In the genomic region with DNA sequence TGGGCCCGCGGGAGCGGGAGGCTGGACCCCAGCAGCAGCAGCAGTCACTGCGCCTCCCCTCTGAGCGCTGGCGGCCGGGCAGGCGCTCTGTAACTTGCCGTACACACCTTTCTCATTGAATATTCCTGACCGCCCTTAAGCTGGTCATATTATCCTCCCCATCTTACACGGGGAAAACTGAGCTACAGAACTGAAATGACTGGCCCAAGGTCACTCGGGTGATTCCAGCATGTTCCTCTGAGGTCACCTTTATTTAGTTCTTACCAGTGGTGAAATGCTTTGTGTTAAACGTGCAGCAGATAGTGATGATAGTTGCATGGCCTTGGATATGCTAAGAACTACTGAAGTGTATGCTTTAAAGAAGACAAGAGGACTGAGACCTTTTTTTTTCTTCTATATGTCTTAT, we compare ENCODE assay signal across 8 cellular contexts. TPM values are rescaled to one million over a fixed set of nuclear protein-coding genes. Genes with fewer than 3 reads are reported as not detected.
DNase-seq lines count a peak whose midpoint lies in the region; ATAC-seq and TF ChIP-seq lines count a peak whose summit lies in the region.

No MANE protein-coding gene starts in this region.

- peak overlapping the region; percentile 96 for H3K4me3 Mint-ChIP-seq in glutamatergic neuron (ENCODE audit: unreplicated experiment)
- H3K4me3 Mint-ChIP-seq in stimulated activated effector memory CD8-positive, alpha-beta T cell treated with anti-CD3 and anti-CD28 coated beads, Interleukin-12 subunit alpha, Interleukin-12 subunit beta, amount 100 ng/mL, for 72 hours = peak overlapping the region; percentile 93

- H3K36me3 ChIP-seq in SU-DHL-6 (ENCODE audit: low read length) = 0 out of 2 replicates have a peak, but pooled peaks cover 2% of the 10 kb centered on the region

- H3K79me2 ChIP-seq in SU-DHL-6 (ENCODE audit: insufficient read depth, low read length) = peaks cover 13% of the 10 kb centered on the region

- no peaks in the 10 kb centered on the region for H3K9me2 ChIP-seq in SU-DHL-6 (replicated peaks; ENCODE audit: insufficient read depth, low read length)

- H3K4me2 ChIP-seq in SU-DHL-6 (ENCODE audit: low read depth, low read length, poor library complexity, severe bottlenecking) = peak overlapping the region; percentile 88

- H3K9me3 Mint-ChIP-seq in glutamatergic neuron (ENCODE audit: unreplicated experiment) = peaks cover 8% of the 10 kb centered on the region
- H3K9me3 Mint-ChIP-seq in stimulated activated effector memory CD8-positive, alpha-beta T cell treated with anti-CD3 and anti-CD28 coated beads, Interleukin-12 subunit alpha, Interleukin-12 subunit beta, amount 100 ng/mL, for 72 hours = no peaks in the 10 kb centered on the region

- H3K27ac Mint-ChIP-seq in glutamatergic neuron (ENCODE audit: unreplicated experiment) = peak overlapping the region; percentile 97
- H3K27ac Mint-ChIP-seq in stimulated activated effector memory CD8-positive, alpha-beta T cell treated with anti-CD3 and anti-CD28 coated beads, Interleukin-12 subunit alpha, Interleukin-12 subunit beta, amount 100 ng/mL, for 72 hours = peak overlapping the region; percentile 98

- H3K27me3 ChIP-seq in SU-DHL-6 (ENCODE audit: low read length) = no peaks in the 10 kb centered on the region

- no peaks in the 10 kb centered on the region for H3K9me3 ChIP-seq in SU-DHL-6 (ENCODE audit: insufficient read depth, low read length)

- H3K4me3 ChIP-seq in AG04449 (ENCODE audit: low read depth, low read length) = peak overlapping the region; percentile 92
- H3K4me3 ChIP-seq in SU-DHL-6 (ENCODE audit: insufficient read depth, low read length, poor library complexity, severe bottlenecking) = peak overlapping the region; percentile 96

- H3K9ac ChIP-seq in SU-DHL-6 (ENCODE audit: low read length) = peak overlapping the region; percentile 93

- H2AFZ ChIP-seq in SU-DHL-6 (ENCODE audit: low read depth, low read length, severe bottlenecking) = peak overlapping the region; percentile 88

- DNase-seq in AG04449 (ENCODE audit: low read depth, low spot score) = no peak
- DNase-seq in glutamatergic neuron = no peak
- no peak for DNase-seq in stimulated activated effector memory CD8-positive, alpha-beta T cell treated with anti-CD3 and anti-CD28 coated beads, Interleukin-12 subunit alpha, Interleukin-12 subunit beta, amount 100 ng/mL, for 72 hours (ENCODE audit: low spot score in 2 of 2)
- no peak for DNase-seq in stimulated activated naive CD4-positive, alpha-beta T cell treated with Interleukin-2 at 50 U/mL for 16 hours (lab: John Stamatoyannopoulos, UW)
- no peak for DNase-seq in SIG-M5 treated with dmso at 0.1 percent for 504 hours (lab: John Stamatoyannopoulos, UW; ENCODE audit: unreplicated experiment)
- DNase-seq in HT-29 (ENCODE audit: low spot score) = no peak

- POLR2A ChIA-PET in AG04449 (lab: Yijun Ruan, JAX) = interaction anchor here (0.5 kb wide), 1 partner anchor 123 kb away, joined by 3 read pairs; no protein-coding TSS in a partner anchor

- H3F3A ChIP-seq in SU-DHL-6 (ENCODE audit: insufficient read depth) = peaks cover 6% of the 10 kb centered on the region; the same call in 1 of the 2 replicates

- peak; percentile 18 for ATAC-seq in GM21529 (IDR thresholded peaks at IDR 0.05; ENCODE audit: unreplicated experiment)
- peak; percentile 39 for ATAC-seq in stimulated activated effector memory CD8-positive, alpha-beta T cell treated with anti-CD3 and anti-CD28 coated beads, Interleukin-12 subunit alpha, Interleukin-12 subunit beta, amount 100 ng/mL, for 72 hours

- H3K27ac ChIP-seq in SU-DHL-6 (ENCODE audit: low read depth, low read length) = no peak overlapping the region

- H3K27me3 Mint-ChIP-seq in glutamatergic neuron (ENCODE audit: unreplicated experiment) = peaks cover 3% of the 10 kb centered on the region

- H3K4me1 Mint-ChIP-seq in glutamatergic neuron (ENCODE audit: low read depth, unreplicated experiment) = peaks cover 11% of the 10 kb centered on the region
- peaks cover 25% of the 10 kb centered on the region for H3K4me1 Mint-ChIP-seq in stimulated activated effector memory CD8-positive, alpha-beta T cell treated with anti-CD3 and anti-CD28 coated beads, Interleukin-12 subunit alpha, Interleukin-12 subunit beta, amount 100 ng/mL, for 72 hours

- no peaks in the 10 kb centered on the region for H4K20me1 ChIP-seq in SU-DHL-6 (ENCODE audit: low read depth, low read length)

- CTCF ChIA-PET in AG04449 (lab: Yijun Ruan, JAX) = interaction anchor here (0.9 to 6.3 kb wide), 6 partner anchors 10 to 112 kb away, joined by 3 to 60 read pairs (median 5); a partner anchor contains a TSS

- TF ChIP-seq CTCF in AG04449 (IDR thresholded peaks at IDR 0.05; ENCODE audit: insufficient read depth, low read length, missing control alignments) = no peak
- TF ChIP-seq CTCF in SU-DHL-6 (IDR thresholded peaks at IDR 0.05; ENCODE audit: insufficient read depth, low read length, poor library complexity, severe bottlenecking) = no peak
- TF ChIP-seq CTCF in glutamatergic neuron (IDR thresholded peaks at IDR 0.05; ENCODE audit: partially characterized antibody, unreplicated experiment) = no peak

- no peaks in the 10 kb centered on the region for H3K36me3 Mint-ChIP-seq in glutamatergic neuron (ENCODE audit: unreplicated experiment)
- peaks cover 60% of the 10 kb centered on the region for H3K36me3 Mint-ChIP-seq in stimulated activated effector memory CD8-positive, alpha-beta T cell treated with anti-CD3 and anti-CD28 coated beads, Interleukin-12 subunit alpha, Interleukin-12 subunit beta, amount 100 ng/mL, for 72 hours

RNA-seq across cellular contexts. Expression of a gene that starts 0.6 kb away (rescaled TPM):
- 163 TPM for total RNA-seq in glutamatergic neuron (ENCODE audit: unreplicated experiment)
- 227 and 266 TPM in 2 replicates for total RNA-seq in HT-29 (2014; rRNA removed; shearing (Covaris generic))

RNA-seq across cellular contexts. Expression of a gene that starts 0.8 kb away (rescaled TPM):
- total RNA-seq in glutamatergic neuron (ENCODE audit: unreplicated experiment) = 0.69 TPM
- 0.05 and 0.26 TPM in 2 replicates for total RNA-seq in HT-29 (2014; rRNA removed; shearing (Covaris generic))

RNA-seq across cellular contexts. Expression of a gene that starts 6.4 kb away (rescaled TPM):
- 2.5 TPM for total RNA-seq in glutamatergic neuron (ENCODE audit: unreplicated experiment)
- total RNA-seq in HT-29 (2014; rRNA removed; shearing (Covaris generic)) = 0.64 and 1.5 TPM in 2 replicates

RNA-seq across cellular contexts. Expression of a gene that starts 36.6 kb away (rescaled TPM):
- 5.1 TPM for total RNA-seq in glutamatergic neuron (ENCODE audit: unreplicated experiment)
- 48.0 and 61.2 TPM in 2 replicates for total RNA-seq in HT-29 (2014; rRNA removed; shearing (Covaris generic))

RNA-seq across cellular contexts. Expression of a gene that starts 53.9 kb away (rescaled TPM):
- total RNA-seq in glutamatergic neuron (ENCODE audit: unreplicated experiment) = 0.12 TPM
- total RNA-seq in HT-29 (2014; rRNA removed; shearing (Covaris generic)) = 2.9 and 4.6 TPM in 2 replicates
